In the genomic region with DNA sequence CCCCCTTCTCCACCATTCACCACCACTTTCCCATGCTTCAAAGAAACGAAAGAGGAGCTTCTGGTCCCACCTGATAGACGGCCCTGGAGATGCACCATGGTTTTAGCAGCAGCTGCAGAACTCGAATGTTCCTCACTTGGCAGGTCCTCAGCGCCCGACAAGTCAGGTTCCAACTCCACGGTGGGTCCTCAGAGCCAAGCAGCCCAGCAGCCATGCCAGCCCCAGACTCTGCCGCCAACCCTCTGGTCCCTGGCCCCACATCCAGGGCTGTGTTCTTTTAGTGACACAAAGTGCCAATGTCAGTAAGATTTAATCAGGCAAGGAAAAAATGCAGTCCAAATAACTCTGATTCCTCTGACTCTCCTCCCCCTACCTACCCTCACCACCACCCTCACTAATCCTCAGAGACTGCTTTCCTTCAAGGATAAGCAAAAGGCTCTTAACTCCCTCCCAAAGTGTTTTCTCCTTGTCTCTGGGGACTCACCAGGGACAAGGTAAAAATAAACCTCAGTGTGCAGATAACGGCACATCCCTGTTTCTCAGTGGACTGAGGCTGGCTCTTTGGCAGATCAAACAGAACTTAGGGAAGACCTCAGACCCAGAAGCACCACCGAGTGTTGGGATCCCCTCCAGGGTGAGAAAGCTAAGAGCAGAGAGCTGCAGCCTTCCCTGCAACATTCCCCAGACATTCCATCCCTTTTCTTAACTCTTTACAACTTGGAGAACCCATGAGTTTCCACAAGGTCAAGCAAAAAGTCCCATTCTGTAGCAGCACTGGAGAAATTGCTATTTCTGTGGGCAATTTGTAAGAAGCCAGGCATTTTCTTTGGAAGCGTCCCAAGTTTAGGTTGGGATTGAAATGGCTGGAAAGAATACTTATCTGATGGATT, we compare ENCODE assay signal across 16 cellular contexts.
A peak's percentile ranks its signal among the peaks of the same experiment; 100 is the strongest.
DNase-seq lines count a peak whose midpoint lies in the region; TF ChIP-seq lines count a peak whose summit lies in the region.
"Had no signal": no experiment of that assay in that cellular context is flagged by ENCODE, and none has a peak within 500 bp of the region (broad histone marks: within the 10 kb centered on the region; RNA-seq: fewer than 3 reads in every experiment).

No MANE protein-coding gene starts in this region.

- H3K4me1 ChIP-seq in endodermal cell (ENCODE audit: control insufficient read depth, insufficient read depth, low read length): peaks cover 13% of the 10 kb centered on the region
- peaks cover 6% of the 10 kb centered on the region for H3K4me1 ChIP-seq in HAP-1
- H3K4me1 ChIP-seq: vagina had no signal

- intact Hi-C loops in activated CD4-positive, alpha-beta T cell treated with anti-CD3 and anti-CD28 coated beads, Interleukin-2, amount 10 ng/mL, durations not matched to agents 24 days and 14 days (cut with micrococcal nuclease): no loop called here

- no peaks in the 10 kb centered on the region for H3K9me3 Mint-ChIP-seq in endodermal cell
- no peaks in the 10 kb centered on the region for H3K9me3 Mint-ChIP-seq in activated CD4-positive, alpha-beta T cell treated with anti-CD3 and anti-CD28 coated beads, Interleukin-2, amount 10 ng/mL, durations not matched to agents 24 days and 14 days
- H3K9me3 Mint-ChIP-seq: neural crest cell had no signal

- H3K27me3 Mint-ChIP-seq in endodermal cell (ENCODE audit: insufficient read depth): no peaks in the 10 kb centered on the region
- H3K27me3 Mint-ChIP-seq in activated CD4-positive, alpha-beta T cell treated with anti-CD3 and anti-CD28 coated beads, Interleukin-2, amount 10 ng/mL, durations not matched to agents 24 days and 14 days: peaks cover 2% of the 10 kb centered on the region

- H3K4me1 Mint-ChIP-seq in endodermal cell: peaks cover 19% of the 10 kb centered on the region
- no peaks in the 10 kb centered on the region for H3K4me1 Mint-ChIP-seq in activated CD4-positive, alpha-beta T cell treated with anti-CD3 and anti-CD28 coated beads, Interleukin-2, amount 10 ng/mL, durations not matched to agents 24 days and 14 days

- no peak overlapping the region for H3K4me3 Mint-ChIP-seq in endodermal cell
- no peak overlapping the region for H3K4me3 Mint-ChIP-seq in activated CD4-positive, alpha-beta T cell treated with anti-CD3 and anti-CD28 coated beads, Interleukin-2, amount 10 ng/mL, durations not matched to agents 24 days and 14 days
- H3K4me3 Mint-ChIP-seq: neural crest cell had no signal

- H3K9ac ChIP-seq in endodermal cell (ENCODE audit: extremely low read depth, low read length, poor library complexity, severe bottlenecking): no peak overlapping the region
- H3K9ac ChIP-seq: BLaER1 had no signal

- H3K27me3 ChIP-seq in endodermal cell (ENCODE audit: control insufficient read depth, insufficient read depth, low read length, poor library complexity, severe bottlenecking) (no peaks in the 10 kb centered on the region), HAP-1 (ENCODE audit: low read depth) (no peaks in the 10 kb centered on the region)
- H3K27me3 ChIP-seq: BLaER1, esophagus muscularis mucosa, vagina had no signal

- TF ChIP-seq CTCF in endodermal cell (conservative IDR thresholded peaks at IDR 0.05): no peak

- H3K36me3 ChIP-seq in endodermal cell (ENCODE audit: control insufficient read depth, insufficient read depth, low read length) (no peaks in the 10 kb centered on the region), HAP-1 (replicated peaks) (no peaks in the 10 kb centered on the region)
- H3K36me3 ChIP-seq: BLaER1, esophagus muscularis mucosa, vagina had no signal

- H3K27ac Mint-ChIP-seq in endodermal cell: peak overlapping the region; percentile 62
- no peak overlapping the region for H3K27ac Mint-ChIP-seq in activated CD4-positive, alpha-beta T cell treated with anti-CD3 and anti-CD28 coated beads, Interleukin-2, amount 10 ng/mL, durations not matched to agents 24 days and 14 days

- DNase-seq in AG08396 (ENCODE audit: low spot score): peak; percentile 36
- DNase-seq in LHCN-M2 (ENCODE audit: low read depth): peak; percentile 62
- DNase-seq in endodermal cell: peak; percentile 71
- peak; percentile 15 for DNase-seq in midbrain (lab: John Stamatoyannopoulos, UW)
- DNase-seq in SKM-1 (lab: John Stamatoyannopoulos, UW; ENCODE audit: unreplicated experiment): no peak
- no peak for DNase-seq in stimulated activated CD4-positive, alpha-beta T cell treated with anti-CD3 and anti-CD28 coated beads, Interleukin-4, amount 100 ng/mL, for 24 hours
- no peak for DNase-seq in HAP-1 (ENCODE audit: low spot score in 2 of 2)
- no peak for DNase-seq in activated CD4-positive, alpha-beta T cell treated with anti-CD3 and anti-CD28 coated beads, Interleukin-2, amount 10 ng/mL, durations not matched to agents 24 days and 14 days
- DNase-seq: activated T-cell treated with anti-CD3 and anti-CD28 coated beads, Interleukin-2, amount 50 U/mL, for 1 hour; GDM1; NCI-H1105; NCI-H69 had no signal

- 82 to 90% methylated on average over 8 to 10 of the region's 10 CpGs for WGBS in endodermal cell (ENCODE audit: insufficient coverage in 1 of 2, insufficient read length in 1 of 2), 2 experiments

- no peaks in the 10 kb centered on the region for H3K9me3 ChIP-seq in endodermal cell (ENCODE audit: control insufficient read depth, low read length)
- no peaks in the 10 kb centered on the region for H3K9me3 ChIP-seq in HAP-1
- H3K9me3 ChIP-seq: BLaER1, esophagus muscularis mucosa, vagina had no signal

- no peaks in the 10 kb centered on the region for H3K36me3 Mint-ChIP-seq in endodermal cell (ENCODE audit: low read depth)
- no peaks in the 10 kb centered on the region for H3K36me3 Mint-ChIP-seq in activated CD4-positive, alpha-beta T cell treated with anti-CD3 and anti-CD28 coated beads, Interleukin-2, amount 10 ng/mL, durations not matched to agents 24 days and 14 days (ENCODE audit: low read depth)

- H3K4me3 ChIP-seq in endodermal cell (ENCODE audit: low read length) (peak overlapping the region; percentile 7), HAP-1 (no peak overlapping the region)
- H3K4me3 ChIP-seq: BLaER1 had no signal

- H3K27ac ChIP-seq in endodermal cell (ENCODE audit: low read depth, low read length): no peak overlapping the region
- H3K27ac ChIP-seq: BLaER1, esophagus muscularis mucosa, vagina had no signal

- in situ Hi-C loops in HAP-1 (cut with MboI; ENCODE audit: low sequenced_read_pairs): no loop called here

Comparison
In these comparisons a context has a peak if more than half of its experiments do, and no peak if none do; other contexts are left out.
1. DNase-seq: peak in AG08396 (single experiment), LHCN-M2 (single experiment), endodermal cell (single experiment) and midbrain (single experiment); none in SKM-1 (single experiment), stimulated activated CD4-positive, alpha-beta T cell treated with anti-CD3 and anti-CD28 coated beads, Interleukin-4, amount 100 ng/mL, for 24 hours (single experiment), HAP-1 (0 of 2) and activated CD4-positive, alpha-beta T cell treated with anti-CD3 and anti-CD28 coated beads, Interleukin-2, amount 10 ng/mL, durations not matched to agents 24 days and 14 days (single experiment).